In the genomic region with DNA sequence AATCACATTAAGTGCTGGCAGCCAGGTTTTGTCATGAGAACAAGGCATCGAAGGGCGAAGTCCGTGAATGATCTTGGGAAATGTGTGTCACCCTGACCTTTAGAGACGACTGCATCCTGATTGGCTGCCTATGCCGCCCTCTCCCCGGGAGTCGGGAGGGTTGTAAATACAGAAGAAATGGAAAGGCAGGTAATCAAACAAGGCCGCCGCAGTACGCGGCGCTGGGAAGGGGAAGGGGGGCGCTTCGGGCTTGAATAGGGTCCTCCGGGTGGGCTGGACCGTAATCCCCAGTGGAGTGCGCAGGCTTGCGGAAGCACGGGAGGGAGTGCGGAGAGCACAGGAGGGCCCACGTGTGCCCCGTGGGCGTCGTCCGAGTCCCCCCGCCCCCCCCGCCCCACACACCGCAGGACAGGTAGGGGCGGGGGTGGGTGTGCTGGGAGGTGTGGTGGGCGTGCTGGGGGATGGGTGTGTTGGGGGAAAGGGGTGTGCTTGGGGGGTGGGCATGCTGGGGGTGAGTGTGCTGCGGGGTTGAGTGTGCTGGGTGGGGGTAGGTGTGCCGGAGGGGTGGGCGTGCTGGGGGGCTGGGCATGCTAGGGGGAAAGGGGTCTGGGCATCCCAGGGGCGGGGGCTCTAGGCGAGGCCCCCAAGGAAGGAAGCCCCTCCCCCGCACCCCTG, we compare ENCODE assay signal across 7 cellular contexts.
A peak's percentile ranks its signal among the peaks of the same experiment; 100 is the strongest.
DNase-seq lines count a peak whose midpoint lies in the region; TF ChIP-seq lines count a peak whose summit lies in the region.

No MANE protein-coding gene starts in this region.

- H2AFZ ChIP-seq in OCI-LY1 (ENCODE audit: low read length) (no peak overlapping the region), parathyroid adenoma (peak overlapping the region; percentile 84)

- peak overlapping the region; percentile 90 for H3K4me3 ChIP-seq in OCI-LY1 (ENCODE audit: low read depth, low read length, poor library complexity, severe bottlenecking)
- H3K4me3 ChIP-seq in parathyroid adenoma (ENCODE audit: low read depth, low read length), result peak overlapping the region; percentile 87
- H3K4me3 ChIP-seq in urinary bladder (ENCODE audit: low read depth, low read length), result peak overlapping the region; percentile 78

- H3K9ac ChIP-seq in OCI-LY1 (ENCODE audit: low read length) (peak overlapping the region; percentile 88), parathyroid adenoma (peak overlapping the region; percentile 10)

- H3K27me3 ChIP-seq in OCI-LY1 (ENCODE audit: insufficient read depth, low read length) (no peaks in the 10 kb centered on the region), parathyroid adenoma (ENCODE audit: control insufficient read depth, insufficient read depth, low read length) (no peaks in the 10 kb centered on the region)

- H3K27ac ChIP-seq in OCI-LY1 (ENCODE audit: low read depth, low read length, poor library complexity, severe bottlenecking) (peak overlapping the region; percentile 47), parathyroid adenoma (peak overlapping the region; percentile 84), urinary bladder (ENCODE audit: low read depth) (peak overlapping the region; percentile 86)

- H3K9me2 ChIP-seq in OCI-LY1 (ENCODE audit: low read depth, low read length), result no peaks in the 10 kb centered on the region

- DNase-seq in GM20000 (ENCODE audit: low spot score) (peak; percentile 66), globus pallidus (ENCODE audit: low spot score) (peak; percentile 37), pons (ENCODE audit: low spot score) (no peak)
- peak; percentile 43 for DNase-seq in activated gamma-delta T cell treated with anti-CD3 and anti-CD28 coated beads, Interleukin-2, amount 50 U/mL, for 16 hours (ENCODE audit: low read depth)

- H3K4me2 ChIP-seq in OCI-LY1 (ENCODE audit: low read length) (peak overlapping the region; percentile 80), parathyroid adenoma (ENCODE audit: low read length) (peak overlapping the region; percentile 56)

- H3K79me2 ChIP-seq in OCI-LY1 (ENCODE audit: insufficient read depth, low read length) (no peaks in the 10 kb centered on the region), parathyroid adenoma (no peaks in the 10 kb centered on the region)

- no peaks in the 10 kb centered on the region for H3F3A ChIP-seq in OCI-LY1 (ENCODE audit: insufficient read depth, low read length)

- TF ChIP-seq CTCF in GM20000 (IDR thresholded peaks at IDR 0.05; ENCODE audit: extremely low read depth, missing control alignments) (no peak), OCI-LY1 (IDR thresholded peaks at IDR 0.05; ENCODE audit: low read length) (no peak), parathyroid adenoma (IDR thresholded peaks at IDR 0.05) (no peak)

- H3K36me3 ChIP-seq in OCI-LY1 (ENCODE audit: insufficient read depth, low read length), result no peaks in the 10 kb centered on the region
- H3K36me3 ChIP-seq in parathyroid adenoma (ENCODE audit: control insufficient read depth, insufficient read depth, low read length), result no peaks in the 10 kb centered on the region
- no peaks in the 10 kb centered on the region for H3K36me3 ChIP-seq in urinary bladder (ENCODE audit: insufficient read depth)

- 1% methylated on average over 36 of the region's 36 CpGs for WGBS in urinary bladder

- H4K20me1 ChIP-seq in OCI-LY1 (ENCODE audit: insufficient read depth, low read length), result no peaks in the 10 kb centered on the region

- H3K9me3 ChIP-seq in OCI-LY1 (ENCODE audit: low read length) (no peaks in the 10 kb centered on the region), parathyroid adenoma (ENCODE audit: control insufficient read depth, low read length) (no peaks in the 10 kb centered on the region)

- peaks cover 41% of the 10 kb centered on the region for H3K4me1 ChIP-seq in OCI-LY1 (ENCODE audit: insufficient read depth, low read length, severe bottlenecking)
- H3K4me1 ChIP-seq in parathyroid adenoma, result peaks cover 6% of the 10 kb centered on the region
- H3K4me1 ChIP-seq in urinary bladder (ENCODE audit: insufficient read depth), result no peaks in the 10 kb centered on the region
